In genomic region chr14:54503476-54503875, GRCh38 we compare ENCODE assay signal across 10 cellular contexts. TPM values are rescaled to one million over a fixed set of nuclear protein-coding genes. Genes with fewer than 3 reads are reported as not detected.
DNase-seq lines count a peak whose midpoint lies in the region; ATAC-seq and TF ChIP-seq lines count a peak whose summit lies in the region.
"Had no signal": no experiment of that assay in that cellular context is flagged by ENCODE, and none has a peak within 500 bp of the region (broad histone marks: within the 10 kb centered on the region; RNA-seq: fewer than 3 reads in every experiment).

No MANE protein-coding gene starts in this region.

- H3K36me3 ChIP-seq in endodermal cell (ENCODE audit: control insufficient read depth, insufficient read depth, low read length) (no peaks in the 10 kb centered on the region), trophoblast cell (ENCODE audit: control insufficient read depth in 1 of 2, insufficient read depth in 2 of 2, low read length in 2 of 2) (no peaks in the 10 kb centered on the region), esophagus muscularis mucosa (no peaks in the 10 kb centered on the region)
- H3K36me3 ChIP-seq: HAP-1 had no signal

- H2BK12ac ChIP-seq in trophoblast cell (ENCODE audit: low read length): no peak overlapping the region

- no peak overlapping the region for H2BK5ac ChIP-seq in trophoblast cell (ENCODE audit: low read depth, low read length, poor library complexity)

- H3K14ac ChIP-seq in trophoblast cell (ENCODE audit: low read length): no peak overlapping the region

- peaks cover 7% of the 10 kb centered on the region for H3K4me1 Mint-ChIP-seq in endodermal cell
- H3K4me1 Mint-ChIP-seq in activated T-cell treated with anti-CD3 and anti-CD28 coated beads, Interleukin-2, amount 50 U/mL, for 72 hours (ENCODE audit: low read depth): peaks cover under 1% of the 10 kb centered on the region

- TF ChIP-seq CTCF in GM12865 (IDR thresholded peaks at IDR 0.05; ENCODE audit: insufficient read depth, low read depth, low read length, missing control alignments) (peak; percentile 19), endodermal cell (conservative IDR thresholded peaks at IDR 0.05) (peak; percentile 65), esophagus muscularis mucosa (IDR thresholded peaks at IDR 0.05) (no peak)

- no peak overlapping the region for H4K12ac ChIP-seq in trophoblast cell (ENCODE audit: low read depth, low read length)

- no peaks in the 10 kb centered on the region for H3K9me3 Mint-ChIP-seq in endodermal cell
- H3K9me3 Mint-ChIP-seq in activated T-cell treated with anti-CD3 and anti-CD28 coated beads, Interleukin-2, amount 50 U/mL, for 72 hours: no peaks in the 10 kb centered on the region

- H3K18ac ChIP-seq in trophoblast cell (ENCODE audit: low read length): no peak overlapping the region

- ATAC-seq in activated T-cell treated with anti-CD3 and anti-CD28 coated beads, Interleukin-2, amount 50 U/mL, for 72 hours (replicated peaks in 1 of 2): no peak

- no peaks in the 10 kb centered on the region for H3K27me3 Mint-ChIP-seq in endodermal cell (ENCODE audit: insufficient read depth)
- peaks cover 22% of the 10 kb centered on the region for H3K27me3 Mint-ChIP-seq in activated T-cell treated with anti-CD3 and anti-CD28 coated beads, Interleukin-2, amount 50 U/mL, for 72 hours (ENCODE audit: low read depth)

- no peak for TF ChIP-seq EP300 in esophagus muscularis mucosa (IDR thresholded peaks at IDR 0.05)

- H3K9me3 ChIP-seq in endodermal cell (ENCODE audit: control insufficient read depth, low read length) (no peaks in the 10 kb centered on the region), trophoblast cell (ENCODE audit: insufficient read depth, low read depth, low read length) (no peaks in the 10 kb centered on the region), esophagus muscularis mucosa (no peaks in the 10 kb centered on the region)
- H3K9me3 ChIP-seq: HAP-1 had no signal

- no peak overlapping the region for H3K4me3 Mint-ChIP-seq in endodermal cell
- H3K4me3 Mint-ChIP-seq in activated T-cell treated with anti-CD3 and anti-CD28 coated beads, Interleukin-2, amount 50 U/mL, for 72 hours: no peak overlapping the region

- no peaks in the 10 kb centered on the region for H3K36me3 Mint-ChIP-seq in endodermal cell (ENCODE audit: low read depth)
- no peaks in the 10 kb centered on the region for H3K36me3 Mint-ChIP-seq in activated T-cell treated with anti-CD3 and anti-CD28 coated beads, Interleukin-2, amount 50 U/mL, for 72 hours (ENCODE audit: insufficient read depth in 2 of 2)

- peak overlapping the region; percentile 86 for H2AFZ ChIP-seq in trophoblast cell (ENCODE audit: insufficient read depth, low read length, poor library complexity)

- peak overlapping the region; percentile 30 for H4K8ac ChIP-seq in trophoblast cell (ENCODE audit: low read depth, low read length)

- H3K9ac ChIP-seq in endodermal cell (ENCODE audit: extremely low read depth, low read length, poor library complexity, severe bottlenecking) (no peak overlapping the region), trophoblast cell (ENCODE audit: low read length) (no peak overlapping the region)

- H3K79me2 ChIP-seq in trophoblast cell (ENCODE audit: control insufficient read depth, insufficient read depth, low read length, poor library complexity): no peaks in the 10 kb centered on the region

- intact Hi-C loops in esophagus muscularis mucosa (cut with DNase I): no loop called here

- no peak overlapping the region for H3K27ac Mint-ChIP-seq in endodermal cell
- no peak overlapping the region for H3K27ac Mint-ChIP-seq in activated T-cell treated with anti-CD3 and anti-CD28 coated beads, Interleukin-2, amount 50 U/mL, for 72 hours

- no peak overlapping the region for H3K23ac ChIP-seq in trophoblast cell (ENCODE audit: low read length)

- WGBS in endodermal cell (ENCODE audit: insufficient coverage in 1 of 2, insufficient read length in 1 of 2), 2 experiments: 90 to 100% methylated on average over 3 of the region's 3 CpGs
- WGBS in trophoblast cell (ENCODE audit: extremely low coverage, insufficient coverage, insufficient read length): no CpG with 5 or more reads among the region's 3 CpGs
- WGBS in esophagus muscularis mucosa: 79% methylated on average over 3 of the region's 3 CpGs

- H3K27me3 ChIP-seq in endodermal cell (ENCODE audit: control insufficient read depth, insufficient read depth, low read length, poor library complexity, severe bottlenecking) (no peaks in the 10 kb centered on the region), trophoblast cell (ENCODE audit: insufficient read depth, low read length) (no peaks in the 10 kb centered on the region), esophagus muscularis mucosa (peaks cover 0 to 5% (median 0%) of the 10 kb centered on the region in 4 donors)

- H3K4me3 ChIP-seq in GM12865 (ENCODE audit: low read depth, low read length) (no peak overlapping the region), endodermal cell (ENCODE audit: low read length) (no peak overlapping the region), trophoblast cell (ENCODE audit: low read depth, low read length) (no peak overlapping the region), esophagus muscularis mucosa (no peak overlapping the region)
- H3K4me3 ChIP-seq: HAP-1 had no signal

- H3K79me1 ChIP-seq in trophoblast cell (ENCODE audit: low read length): no peaks in the 10 kb centered on the region

- H3K4me1 ChIP-seq in endodermal cell (ENCODE audit: control insufficient read depth, insufficient read depth, low read length) (no peaks in the 10 kb centered on the region), trophoblast cell (ENCODE audit: control insufficient read depth in 1 of 2, insufficient read depth in 2 of 2, low read length in 2 of 2) (no peaks in the 10 kb centered on the region), esophagus muscularis mucosa (no peaks in the 10 kb centered on the region)
- H3K4me1 ChIP-seq: HAP-1 had no signal

- DNase-seq in GM12865 (ENCODE audit: low read depth) (no peak), NAMALWA (ENCODE audit: low spot score) (peak; percentile 10), endodermal cell (no peak), trophoblast cell (peak; percentile 35 to 60), esophagus muscularis mucosa (ENCODE audit: extremely low spot score) (no peak)
- DNase-seq in activated T-cell treated with anti-CD3 and anti-CD28 coated beads, Interleukin-2, amount 50 U/mL, for 72 hours: no peak
- DNase-seq in stimulated activated CD4-positive, alpha-beta T cell treated with anti-CD3 and anti-CD28 coated beads, Interleukin-2, amount 100 ng/mL, for 24 hours: no peak
- DNase-seq: NCI-H345; stimulated activated CD4-positive, alpha-beta T cell treated with anti-CD3 and anti-CD28 coated beads, Interleukin-1b, Interleukin-23, amount 100 ng/mL, for 48 hours had no signal

- no peak overlapping the region for H2AK5ac ChIP-seq in trophoblast cell (ENCODE audit: low read length)

- no peak overlapping the region for H3K4me2 ChIP-seq in trophoblast cell (ENCODE audit: low read length)

- H3K27ac ChIP-seq in endodermal cell (ENCODE audit: low read depth, low read length) (no peak overlapping the region), trophoblast cell (ENCODE audit: low read depth, low read length) (no peak overlapping the region), esophagus muscularis mucosa (replicated peaks in 1 of 4) (no peak overlapping the region)

- H4K91ac ChIP-seq in trophoblast cell (ENCODE audit: low read depth, low read length): no peak overlapping the region

- TF ChIP-seq POLR2A in esophagus muscularis mucosa (IDR thresholded peaks at IDR 0.05; ENCODE audit: low read depth): no peak

- no peak overlapping the region for H2BK120ac ChIP-seq in trophoblast cell (ENCODE audit: insufficient read depth, low read length, poor library complexity)

- H3K4ac ChIP-seq in trophoblast cell (ENCODE audit: low read depth, low read length): no peak overlapping the region

RNA-seq across cellular contexts. Expression of gene CGRRF1, which starts 6.2 kb away (rescaled TPM):
- total RNA-seq in endodermal cell (10 to 100 TPM; 17.8 to 19.3 TPM), esophagus muscularis mucosa (10 to 100 TPM; 10.7 to 28.2 (median 21.8) TPM)
- polyA plus RNA-seq in endodermal cell (2013, experiment 1 of 2): 23.1 TPM
- 26.7 TPM for polyA plus RNA-seq in endodermal cell (2013, experiment 2 of 2)
- 7.0 and 8.6 TPM in 2 replicates for polyA plus RNA-seq in trophoblast cell (2013)
- 10 to 100 TPM; 21.4 to 22.5 TPM for total RNA-seq in activated T-cell treated with anti-CD3 and anti-CD28 coated beads, Interleukin-2, amount 50 U/mL, for 72 hours

RNA-seq across cellular contexts. Expression of gene GMFB, which starts 14.7 kb away (rescaled TPM):
- 10 to 100 TPM; 86.2 to 96.5 TPM for total RNA-seq in endodermal cell
- polyA plus RNA-seq in endodermal cell (2013, experiment 1 of 2): 75.0 TPM
- polyA plus RNA-seq in endodermal cell (2013, experiment 2 of 2): 72.1 TPM
- 25.7 and 26.5 TPM in 2 replicates for polyA plus RNA-seq in trophoblast cell (2013)
- 10 to 100 TPM; 21.4 to 49.4 (median 43.7) TPM for total RNA-seq in esophagus muscularis mucosa
- total RNA-seq in activated T-cell treated with anti-CD3 and anti-CD28 coated beads, Interleukin-2, amount 50 U/mL, for 72 hours: 10 to 100 TPM; 29.9 to 34.4 TPM

Comparison
In these comparisons a context has a peak if more than half of its experiments do, and no peak if none do; other contexts are left out.
1. DNase-seq: peak in NAMALWA (single experiment) and trophoblast cell (2 of 2); none in GM12865 (single experiment), endodermal cell (single experiment), esophagus muscularis mucosa (single experiment), activated T-cell treated with anti-CD3 and anti-CD28 coated beads, Interleukin-2, amount 50 U/mL, for 72 hours (0 of 2) and stimulated activated CD4-positive, alpha-beta T cell treated with anti-CD3 and anti-CD28 coated beads, Interleukin-2, amount 100 ng/mL, for 24 hours (0 of 2).
2. CTCF ChIP-seq: peak in GM12865 (single experiment) and endodermal cell (single experiment); none in esophagus muscularis mucosa (0 of 3).